15 cellular contexts compared by ENCODE assay signal in the genomic region with DNA sequence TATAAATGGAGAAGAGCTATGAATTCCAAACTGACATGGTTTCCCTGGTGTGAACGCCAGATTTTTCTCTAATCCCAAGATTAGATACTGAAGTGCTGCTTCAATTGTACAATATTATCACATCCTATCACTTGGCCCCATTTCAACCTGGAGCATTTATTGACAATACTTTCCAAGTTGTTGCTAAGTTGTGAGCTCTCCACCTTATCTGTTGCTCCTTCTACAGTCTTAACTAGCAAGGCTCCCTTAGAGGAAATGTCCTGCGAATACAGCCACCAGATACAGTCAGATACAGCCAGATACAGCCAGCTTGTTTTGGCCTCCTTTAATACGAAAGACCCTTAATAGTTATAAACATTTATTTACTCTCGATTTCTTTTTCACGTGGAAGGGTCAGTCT.
"Had no signal": no experiment of that assay in that cellular context is flagged by ENCODE, and none has a peak within 500 bp of the region (broad histone marks: within the 10 kb centered on the region; RNA-seq: fewer than 3 reads in every experiment).

No MANE protein-coding gene starts in this region.

- H3K4me1 ChIP-seq: psoas muscle, spleen, stomach had no signal

- H3K36me3 ChIP-seq: heart right ventricle, neutrophil, spleen, stomach had no signal

- H3K9me3 ChIP-seq: heart right ventricle, neutrophil, psoas muscle, spleen, stomach had no signal

- H3K27ac ChIP-seq: heart right ventricle, neutrophil, psoas muscle, spleen, stomach had no signal

- DNase-seq: erythroblast; heart right ventricle; kidney; left cardiac atrium; left ventricle myocardium superior; naive B cell; psoas muscle; retina; spleen; stimulated activated CD4-positive, alpha-beta T cell treated with anti-CD3 and anti-CD28 coated beads, Interleukin-15, amount 100 ng/mL, for 24 hours; stimulated activated CD4-positive, alpha-beta T cell treated with anti-CD3 and anti-CD28 coated beads, Interleukin-1b, Interleukin-23, amount 100 ng/mL, for 48 hours; stimulated activated naive CD4-positive, alpha-beta T cell; stomach had no signal

- H3K4me3 ChIP-seq: heart right ventricle, lung, psoas muscle, spleen, stomach had no signal

- H3K27me3 ChIP-seq: heart right ventricle, neutrophil, spleen, stomach had no signal
